30 cellular contexts compared by ENCODE assay signal in genomic region chr6:78845567-78845966, GRCh38.
"Had no signal": no experiment of that assay in that cellular context is flagged by ENCODE, and none has a peak within 500 bp of the region (broad histone marks: within the 10 kb centered on the region; RNA-seq: fewer than 3 reads in every experiment).

No MANE protein-coding gene starts in this region.

- H3K4me3 ChIP-seq: MG63, PC-9, SJSA1 had no signal

- H3K36me3 ChIP-seq: MG63, SJSA1 had no signal

- H2AFZ ChIP-seq: PC-9 had no signal

- H3K9me3 ChIP-seq: MG63, SJSA1, SK-N-SH had no signal

- H3K4me2 ChIP-seq: PC-9, SK-N-SH had no signal

- H3K27me3 ChIP-seq: MG63, SJSA1 had no signal

- H3K4me1 ChIP-seq: SJSA1 had no signal

- H3K9ac ChIP-seq: SK-N-SH had no signal

- DNase-seq: Kasumi-1, MG63, NCI-H1048, NCI-H1092 treated with DMSO at 0.1 percent for 48 hours, NCI-H1105 treated with DMSO at 0.1 percent for 48 hours, NCI-H1436, NCI-H146, NCI-H1694, NCI-H187, NCI-H1930, NCI-H2029 treated with DMSO at 0.1 percent for 48 hours, NCI-H2081 treated with DMSO at 0.1 percent for 48 hours, NCI-H2107, NCI-H2171, NCI-H226, NCI-H446 treated with DMSO at 0.1 percent for 48 hours, NCI-H510A, NCI-H524, NCI-H526, NCI-H748 treated with DMSO at 0.1 percent for 48 hours, NCI-H82, PC-9, SHP77, SIG-M5, SK-N-SH, SW 1271 had no signal

- ATAC-seq: Panc1, Right ventricle myocardium inferior had no signal

- H3K27ac ChIP-seq: PC-9, RWPE1, SJSA1 had no signal
